In genomic region chr19:41311072-41311471, GRCh38 we compare ENCODE assay signal across 8 cellular contexts. TPM values are rescaled to one million over a fixed set of nuclear protein-coding genes. Genes with fewer than 3 reads are reported as not detected.
DNase-seq lines count a peak whose midpoint lies in the region; ATAC-seq, FAIRE-seq and TF ChIP-seq lines count a peak whose summit lies in the region.

No MANE protein-coding gene starts in this region.

- ATAC-seq in HG02981 (IDR thresholded peaks at IDR 0.05; ENCODE audit: unreplicated experiment) = no peak
- ATAC-seq in activated CD4-positive, CD25-positive, alpha-beta regulatory T cell treated with anti-CD3 and anti-CD28 coated beads, Interleukin-2, amount 50 U/mL, for 24 hours = no peak

- POLR2A ChIA-PET in AG04450 (lab: Yijun Ruan, JAX) = interaction anchor here (1.0 to 1.8 kb wide), 4 partner anchors 11 to 47 kb away, joined by 3 to 8 read pairs (median 4); partner anchors contain the start of genes HNRNPUL1 and TGFB1

- H3K9me3 ChIP-seq in AG04450 (ENCODE audit: control insufficient read depth, insufficient read depth, low read length) = no peaks in the 10 kb centered on the region
- H3K9me3 ChIP-seq in muscle layer of duodenum (ENCODE audit: control insufficient read depth in 1 of 2, low read length in 2 of 2) = no peaks in the 10 kb centered on the region

- H3K36me3 ChIP-seq in bronchial epithelial cell (ENCODE audit: control insufficient read depth, insufficient read depth, low read length) (peaks cover 13% of the 10 kb centered on the region), muscle layer of duodenum (ENCODE audit: control insufficient read depth in 1 of 2, insufficient read depth in 2 of 2, low read length in 2 of 2) (peaks cover 25 to 40% of the 10 kb centered on the region in 2 donors)

- FAIRE-seq in bronchial epithelial cell (lab: Jason Lieb, UNC) = no peak

- DNase-seq in AG04450 (ENCODE audit: low read depth, low spot score) = no peak
- DNase-seq in Jurkat, Clone E6-1 (ENCODE audit: low read depth, low spot score) = no peak
- no peak for DNase-seq in bronchial epithelial cell (ENCODE audit: low read depth)
- no peak for DNase-seq in amygdala (lab: John Stamatoyannopoulos, UW)
- no peak for DNase-seq in activated CD4-positive, alpha-beta T cell treated with anti-CD3 and anti-CD28 coated beads, Interleukin-2, amount 50 U/mL, for 48 hours

- H3K27me3 ChIP-seq in AG04450 (ENCODE audit: control insufficient read depth, insufficient read depth, low read length) (no peaks in the 10 kb centered on the region), bronchial epithelial cell (ENCODE audit: control insufficient read depth, insufficient read depth, low read length) (no peaks in the 10 kb centered on the region), muscle layer of duodenum (ENCODE audit: low read depth, low read length) (no peaks in the 10 kb centered on the region)

- peak overlapping the region; percentile 98 for H3K27ac ChIP-seq in AG04450 (ENCODE audit: low read depth, low read length)
- H3K27ac ChIP-seq in muscle layer of duodenum (ENCODE audit: low read length) = peak overlapping the region; percentile 98

- TF ChIP-seq CTCF in AG04450 (IDR thresholded peaks at IDR 0.05; ENCODE audit: low read depth, low read length) = no peak
- TF ChIP-seq CTCF in bronchial epithelial cell (IDR thresholded peaks at IDR 0.05; ENCODE audit: insufficient read depth, low read length, severe bottlenecking) = no peak

- CTCF ChIA-PET in AG04450 (lab: Charles Lee) = interaction anchor here (0.5 kb wide), 1 partner anchor 10 kb away, joined by 3 read pairs; no protein-coding TSS in a partner anchor

- peaks cover 19 to 50% of the 10 kb centered on the region in 2 donors for H3K4me1 ChIP-seq in muscle layer of duodenum (ENCODE audit: control insufficient read depth in 1 of 2, insufficient read depth in 2 of 2, low read length in 2 of 2)

- H3K4me3 ChIP-seq in AG04450 (ENCODE audit: low read depth, low read length) (peak overlapping the region; percentile 93), bronchial epithelial cell (ENCODE audit: low read depth, low read length) (peak overlapping the region; percentile 58), muscle layer of duodenum (ENCODE audit: low read depth in 1 of 2, low read length in 2 of 2) (peak overlapping the region; percentile 87 to 99)
- H3K4me3 ChIP-seq in Jurkat, Clone E6-1 (ENCODE audit: low read length) = peak overlapping the region; percentile 95

RNA-seq across cellular contexts. Expression of gene CCDC97, which starts 1.1 kb away (rescaled TPM):
- polyA plus RNA-seq in AG04450 (2011; rRNA removed) = 8.5 and 9.3 TPM in 2 replicates
- polyA minus RNA-seq in AG04450 (2011; rRNA and poly(A)+ RNA removed) = 14.0 and 15.8 TPM in 2 replicates
- polyA plus RNA-seq in Jurkat, Clone E6-1 (2012; ENCODE audit: insufficient read depth, insufficient read length) = 25.3 TPM
- total RNA-seq in bronchial epithelial cell = 7.9 and 12.9 TPM in 2 replicates

RNA-seq across cellular contexts. Expression of gene TGFB1, which starts 42.6 kb away (rescaled TPM):
- 4.9 and 11.2 TPM in 2 replicates for polyA plus RNA-seq in AG04450 (2011; rRNA removed)
- 22.8 and 28.9 TPM in 2 replicates for polyA minus RNA-seq in AG04450 (2011; rRNA and poly(A)+ RNA removed)
- polyA plus RNA-seq in Jurkat, Clone E6-1 (2012; ENCODE audit: insufficient read depth, insufficient read length) = 113 TPM
- total RNA-seq in bronchial epithelial cell = 4.5 and 5.2 TPM in 2 replicates

RNA-seq across cellular contexts. Expression of gene HNRNPUL1, which starts 46.9 kb away (rescaled TPM):
- polyA plus RNA-seq in AG04450 (2011; rRNA removed) = 42.3 and 56.3 TPM in 2 replicates
- polyA minus RNA-seq in AG04450 (2011; rRNA and poly(A)+ RNA removed) = 46.2 and 51.8 TPM in 2 replicates
- polyA plus RNA-seq in Jurkat, Clone E6-1 (2012; ENCODE audit: insufficient read depth, insufficient read length) = 288 TPM
- total RNA-seq in bronchial epithelial cell = 41.9 and 43.5 TPM in 2 replicates

RNA-seq across cellular contexts. Expression of gene B9D2, which starts 52.9 kb away (rescaled TPM):
- 3.9 and 5.1 TPM in 2 replicates for polyA plus RNA-seq in AG04450 (2011; rRNA removed)
- polyA minus RNA-seq in AG04450 (2011; rRNA and poly(A)+ RNA removed) = 1.3 and 1.7 TPM in 2 replicates
- 8.8 TPM for polyA plus RNA-seq in Jurkat, Clone E6-1 (2012; ENCODE audit: insufficient read depth, insufficient read length)
- 1.1 and 1.9 TPM in 2 replicates for total RNA-seq in bronchial epithelial cell
